17 cellular contexts compared by ENCODE assay signal in the genomic region with DNA sequence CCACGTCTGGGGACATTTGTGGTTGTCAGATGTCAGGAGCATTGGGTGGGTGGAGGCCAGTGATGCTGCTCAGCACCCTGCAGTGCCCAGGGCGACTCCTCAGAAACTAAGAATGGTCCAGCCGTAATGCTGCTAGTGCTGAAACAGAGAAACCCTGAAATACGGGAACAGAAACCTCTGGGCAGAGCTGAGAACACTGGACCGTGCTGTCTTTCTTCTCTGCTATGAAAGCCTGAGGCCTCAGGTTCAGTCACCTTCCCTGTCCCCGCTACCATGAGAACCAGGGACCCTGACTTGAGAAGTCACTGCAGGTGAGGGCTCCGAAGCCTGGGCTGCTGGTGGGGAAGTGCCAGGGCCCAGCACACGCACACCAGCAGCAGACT. TPM values are rescaled to one million over a fixed set of nuclear protein-coding genes. Genes with fewer than 3 reads are reported as not detected.
A peak's percentile ranks its signal among the peaks of the same experiment; 100 is the strongest.
DNase-seq lines count a peak whose midpoint lies in the region; TF ChIP-seq lines count a peak whose summit lies in the region.
"Had no signal": no experiment of that assay in that cellular context is flagged by ENCODE, and none has a peak within 500 bp of the region (broad histone marks: within the 10 kb centered on the region; RNA-seq: fewer than 3 reads in every experiment).

No MANE protein-coding gene starts in this region.

- no peaks in the 10 kb centered on the region for H3K27me3 Mint-ChIP-seq in CD8-positive, alpha-beta memory T cell
- H3K27me3 Mint-ChIP-seq: activated naive CD8-positive, alpha-beta T cell; type B pancreatic cell had no signal

- H3K27ac Mint-ChIP-seq in CD8-positive, alpha-beta memory T cell, result peak overlapping the region in 1 of 8 donors; percentile 91
- H3K27ac Mint-ChIP-seq: activated naive CD8-positive, alpha-beta T cell; T-helper 2 cell treated with Interferon-gamma antibody and Interleukin-4, amounts not matched to agents 5 μg/mL and 100 μg/mL, for 36 hours; type B pancreatic cell had no signal

- H3K9ac ChIP-seq in parathyroid adenoma, result no peak overlapping the region

- CTCF ChIA-PET in CD8-positive, alpha-beta memory T cell (lab: Charles Lee), result no interaction called here

- intact Hi-C loops in ascending aorta (cut with DNase I), result no loop called here

- no peaks in the 10 kb centered on the region for H3K27me3 ChIP-seq in ascending aorta
- no peaks in the 10 kb centered on the region for H3K27me3 ChIP-seq in parathyroid adenoma (ENCODE audit: control insufficient read depth, insufficient read depth, low read length)
- H3K27me3 ChIP-seq in CD8-positive, alpha-beta memory T cell (ENCODE audit: insufficient read depth, low read length, poor library complexity, severe bottlenecking), result no peaks in the 10 kb centered on the region

- H3K4me1 ChIP-seq in ascending aorta (peaks cover 0 to 14% of the 10 kb centered on the region in 2 donors), parathyroid adenoma (no peaks in the 10 kb centered on the region)
- H3K4me1 ChIP-seq in CD8-positive, alpha-beta memory T cell (ENCODE audit: insufficient read depth, low read length), result no peaks in the 10 kb centered on the region
- H3K4me1 ChIP-seq: HAP-1 had no signal

- H3K79me2 ChIP-seq in parathyroid adenoma, result no peaks in the 10 kb centered on the region

- peaks cover 0 to 1% (median 0%) of the 10 kb centered on the region in 3 donors for H3K4me1 Mint-ChIP-seq in CD8-positive, alpha-beta memory T cell

- H3K36me3 ChIP-seq in ascending aorta (peaks cover 89 to 100% of the 10 kb centered on the region in 2 donors), parathyroid adenoma (ENCODE audit: control insufficient read depth, insufficient read depth, low read length) (no peaks in the 10 kb centered on the region)
- H3K36me3 ChIP-seq in CD8-positive, alpha-beta memory T cell (ENCODE audit: insufficient read depth, low read length), result peaks cover 89% of the 10 kb centered on the region

- no peaks in the 10 kb centered on the region for H3K9me3 ChIP-seq in ascending aorta
- H3K9me3 ChIP-seq in parathyroid adenoma (ENCODE audit: control insufficient read depth, low read length), result no peaks in the 10 kb centered on the region
- no peaks in the 10 kb centered on the region for H3K9me3 ChIP-seq in CD8-positive, alpha-beta memory T cell (ENCODE audit: low read length)
- H3K9me3 ChIP-seq: HAP-1 had no signal

- no peak overlapping the region for H2AFZ ChIP-seq in parathyroid adenoma
- H2AFZ ChIP-seq: PC-9 had no signal

- H3K4me3 ChIP-seq in ascending aorta (no peak overlapping the region), parathyroid adenoma (ENCODE audit: low read depth, low read length) (no peak overlapping the region)
- no peak overlapping the region for H3K4me3 ChIP-seq in CD8-positive, alpha-beta memory T cell (ENCODE audit: low read length)
- H3K4me3 ChIP-seq: HAP-1, PC-9 had no signal

- POLR2A ChIA-PET in CD8-positive, alpha-beta memory T cell (lab: Charles Lee), result no interaction called here

- peaks cover 3 to 96% (median 12%) of the 10 kb centered on the region in 3 donors for H3K36me3 Mint-ChIP-seq in CD8-positive, alpha-beta memory T cell
- H3K36me3 Mint-ChIP-seq: activated naive CD8-positive, alpha-beta T cell had no signal

- H3K4me3 Mint-ChIP-seq in CD8-positive, alpha-beta memory T cell, result no peak overlapping the region
- H3K4me3 Mint-ChIP-seq: activated naive CD8-positive, alpha-beta T cell; T-helper 2 cell treated with Interferon-gamma antibody and Interleukin-4, amounts not matched to agents 5 μg/mL and 100 μg/mL, for 36 hours; type B pancreatic cell had no signal

- peak overlapping the region; percentile 41 to 70 for H3K27ac ChIP-seq in ascending aorta
- peak overlapping the region; percentile 48 for H3K27ac ChIP-seq in parathyroid adenoma
- no peak overlapping the region for H3K27ac ChIP-seq in CD8-positive, alpha-beta memory T cell (ENCODE audit: low read depth, low read length)
- H3K27ac ChIP-seq: PC-9 had no signal

- H3K4me2 ChIP-seq in parathyroid adenoma (ENCODE audit: low read length), result no peak overlapping the region
- H3K4me2 ChIP-seq: PC-9 had no signal

- peak; percentile 68 for DNase-seq in GM10266 (ENCODE audit: extremely low spot score)
- peak; percentile 81 for DNase-seq in GM20000 (ENCODE audit: low spot score)
- no peak for DNase-seq in ascending aorta (ENCODE audit: low spot score in 2 of 2)
- DNase-seq in D341Med (ENCODE audit: low spot score), result no peak
- no peak for DNase-seq in HPDE6-E6E7 (ENCODE audit: extremely low spot score)
- no peak for DNase-seq in kidney glomerular epithelial cell (lab: John Stamatoyannopoulos, UW)
- no peak for DNase-seq in CD8-positive, alpha-beta memory T cell
- DNase-seq: left colon, NCI-H2107, PC-9 had no signal

- H3K9me3 Mint-ChIP-seq in CD8-positive, alpha-beta memory T cell, result no peaks in the 10 kb centered on the region
- H3K9me3 Mint-ChIP-seq: T-helper 2 cell treated with Interferon-gamma antibody and Interleukin-4, amounts not matched to agents 5 μg/mL and 100 μg/mL, for 36 hours; type B pancreatic cell had no signal

- TF ChIP-seq CTCF in GM10266 (IDR thresholded peaks at IDR 0.05; ENCODE audit: control insufficient read depth, insufficient read depth, low read depth, missing control alignments) (no peak), GM20000 (IDR thresholded peaks at IDR 0.05; ENCODE audit: extremely low read depth, missing control alignments) (no peak), ascending aorta (IDR thresholded peaks at IDR 0.05) (no peak), parathyroid adenoma (IDR thresholded peaks at IDR 0.05) (no peak)

RNA-seq across cellular contexts. Expression of gene CAPS, which starts 13.4 kb away (rescaled TPM):
- total RNA-seq in ascending aorta, result 8.1 TPM
- 1 to 10 TPM; 5.3 to 7.3 TPM for total RNA-seq in CD8-positive, alpha-beta memory T cell
- polyA plus RNA-seq in CD8-positive, alpha-beta memory T cell, result 2.7 TPM

RNA-seq across cellular contexts. Expression of gene VMAC, which starts 22.8 kb away (rescaled TPM):
- 15.2 TPM for total RNA-seq in ascending aorta
- total RNA-seq in CD8-positive, alpha-beta memory T cell, result 1 to 10 TPM; 4.0 to 4.1 TPM
- polyA plus RNA-seq in CD8-positive, alpha-beta memory T cell, result 6.3 TPM

RNA-seq across cellular contexts. Expression of gene NDUFA11, which starts 23.8 kb away (rescaled TPM):
- 205 TPM for total RNA-seq in ascending aorta
- 100 to 1,000 TPM; 216 to 232 TPM for total RNA-seq in CD8-positive, alpha-beta memory T cell
- 399 TPM for polyA plus RNA-seq in CD8-positive, alpha-beta memory T cell

RNA-seq across cellular contexts. Expression of gene RANBP3, which starts 50.5 kb away (rescaled TPM):
- total RNA-seq in ascending aorta, result 48.0 TPM
- total RNA-seq in CD8-positive, alpha-beta memory T cell, result 10 to 100 TPM; 94.8 to 97.6 TPM
- 9.7 TPM for polyA plus RNA-seq in CD8-positive, alpha-beta memory T cell

RNA-seq across cellular contexts. Expression of gene FUT5, which starts 57.1 kb away (rescaled TPM):
- not detected for total RNA-seq in ascending aorta
- not detected for total RNA-seq in CD8-positive, alpha-beta memory T cell
- polyA plus RNA-seq in CD8-positive, alpha-beta memory T cell, result not detected
- total RNA-seq: Daoy, left colon, PC-9, posterior vena cava had no signal

Comparison
In these comparisons a context has a peak if more than half of its experiments do, and no peak if none do; other contexts are left out.
1. DNase-seq: peak in GM10266 (single experiment) and GM20000 (single experiment); none in ascending aorta (0 of 2), D341Med (single experiment), HPDE6-E6E7 (single experiment), kidney glomerular epithelial cell (single experiment) and CD8-positive, alpha-beta memory T cell (0 of 5).